8 cellular contexts compared by ENCODE assay signal in genomic region chr1:109113787-109114568, GRCh38. TPM values are rescaled to one million over a fixed set of nuclear protein-coding genes. Genes with fewer than 3 reads are reported as not detected.
DNase-seq lines count a peak whose midpoint lies in the region; ATAC-seq and TF ChIP-seq lines count a peak whose summit lies in the region.

TSS of gene ELAPOR1 (plus strand) at chr1:109114115. CDS start at chr1:109114184, 69 bp downstream.

- no peak for TF ChIP-seq CTCF in hepatocyte (IDR thresholded peaks at IDR 0.05; ENCODE audit: poor library complexity)

- H3K27me3 ChIP-seq in adipocyte (replicated peaks; ENCODE audit: control insufficient read depth, insufficient read depth, low read length) (peaks cover 15% of the 10 kb centered on the region), hepatocyte (peaks cover 29% of the 10 kb centered on the region)

- intact Hi-C loops in sciatic nerve (cut with DNase I): no loop called here

- H3K9me2 ChIP-seq in hepatocyte (replicated peaks; ENCODE audit: insufficient read depth): no peaks in the 10 kb centered on the region

- H3K9ac ChIP-seq in adipocyte (ENCODE audit: low read length): no peak within 1 kb of the TSS

- H4K20me1 ChIP-seq in hepatocyte (ENCODE audit: insufficient read depth, poor library complexity, severe bottlenecking): no peaks in the 10 kb centered on the region

- H3K27ac ChIP-seq in hepatocyte: no peak within 1 kb of the TSS

- H3K36me3 ChIP-seq in adipocyte (ENCODE audit: control insufficient read depth, insufficient read depth, low read length, severe bottlenecking): no peaks in the 10 kb centered on the region
- H3K36me3 ChIP-seq in hepatocyte (replicated peaks; ENCODE audit: insufficient read depth, low read depth): no peaks in the 10 kb centered on the region

- H2AFZ ChIP-seq in hepatocyte: peak within 1 kb of the TSS; percentile 52

- DNase-seq in SW480 (ENCODE audit: low spot score): peak; percentile 66
- peak; percentile 40 for DNase-seq in adipocyte (ENCODE audit: low read depth)
- DNase-seq in hepatocyte (ENCODE audit: low spot score): peak; percentile 60
- DNase-seq in sciatic nerve (ENCODE audit: low spot score): no peak
- DNase-seq in HK-2 (ENCODE audit: unreplicated experiment): no peak
- no peak for DNase-seq in hepatic stellate cell (ENCODE audit: low spot score)

- H3K4me2 ChIP-seq in hepatocyte: peak within 1 kb of the TSS; percentile 83

- peak within 1 kb of the TSS; percentile 71 for H3K4me3 ChIP-seq in adipocyte (ENCODE audit: low read length)
- H3K4me3 ChIP-seq in hepatocyte: peak within 1 kb of the TSS; percentile 42

- no peaks in the 10 kb centered on the region for H3K79me2 ChIP-seq in hepatocyte

- 4% methylated on average over 55 of the region's 56 CpGs for WGBS in hepatocyte (ENCODE audit: low lambda C conversion rate, missing lambda C conversion rate)

- H3K9me3 ChIP-seq in adipocyte (ENCODE audit: control insufficient read depth, low read length): no peaks in the 10 kb centered on the region
- H3K9me3 ChIP-seq in hepatocyte (ENCODE audit: low read depth): no peaks in the 10 kb centered on the region

- H3K4me1 ChIP-seq in adipocyte (ENCODE audit: control insufficient read depth, insufficient read depth, low read length) (peaks cover 19% of the 10 kb centered on the region), hepatocyte (ENCODE audit: insufficient read depth) (peaks cover 4% of the 10 kb centered on the region)

- ATAC-seq in GM18511 (IDR thresholded peaks at IDR 0.05; ENCODE audit: unreplicated experiment) (peak; percentile 59), HG03521 (IDR thresholded peaks at IDR 0.05; ENCODE audit: unreplicated experiment) (peak; percentile 58), sciatic nerve (peak; percentile 40)

RNA-seq across cellular contexts. Expression of gene ELAPOR1, which starts in this region (rescaled TPM):
- 2.5 and 3.0 TPM in 2 replicates for total RNA-seq in hepatocyte
- polyA plus RNA-seq in hepatocyte: 1.6 and 1.8 TPM in 2 replicates
- 1.9 TPM for total RNA-seq in sciatic nerve

Comparison
In these comparisons a context has a peak if more than half of its experiments do, and no peak if none do; other contexts are left out.
1. DNase-seq: peak in SW480 (single experiment), adipocyte (single experiment) and hepatocyte (single experiment); none in sciatic nerve (single experiment), HK-2 (single experiment) and hepatic stellate cell (single experiment).
2. Peak in every context shown above with its lines, with median percentiles within 50 percentile points of each other: ATAC-seq.